Comparison of ENCODE assay signal across 20 cellular contexts in genomic region chr2:122056853-122057252, GRCh38.
DNase-seq lines count a peak whose midpoint lies in the region; ATAC-seq, FAIRE-seq and TF ChIP-seq lines count a peak whose summit lies in the region.
"Had no signal": no experiment of that assay in that cellular context is flagged by ENCODE, and none has a peak within 500 bp of the region (broad histone marks: within the 10 kb centered on the region; RNA-seq: fewer than 3 reads in every experiment).

No MANE protein-coding gene starts in this region.

- no peaks in the 10 kb centered on the region for H3K27me3 Mint-ChIP-seq in astrocyte (ENCODE audit: low read depth, unreplicated experiment)
- H3K27me3 Mint-ChIP-seq: CD4-positive, CD25-positive, alpha-beta regulatory T cell had no signal

- CTCF ChIA-PET in HepG2 (lab: Yijun Ruan, JAX; ENCODE audit: low intra/inter-chr PET ratio, low total read pairs) = no interaction called here

- TF ChIP-seq EP300 in HepG2 (IDR thresholded peaks at IDR 0.05; ENCODE audit: low read depth in 2 of 2, low read length in 2 of 2) (no peak), HepG2 (CRISPR knock-in tag; IDR thresholded peaks at IDR 0.05; ENCODE audit: borderline replicate concordance) (no peak), tibial nerve (IDR thresholded peaks at IDR 0.05) (no peak)

- TF ChIP-seq CTCF in astrocyte (IDR thresholded peaks at IDR 0.05; ENCODE audit: insufficient read depth, low read depth, low read length) (no peak), HepG2 (CRISPR knock-in tag; IDR thresholded peaks at IDR 0.05) (no peak), tibial nerve (IDR thresholded peaks at IDR 0.05) (no peak)

- in situ Hi-C loops in HepG2 (cut with HindIII; ENCODE audit: extremely low pct_ligation_motif_present, low pct_unique_long_range_greater_than_20kb) = no loop called here

- no peaks in the 10 kb centered on the region for H3K9me3 ChIP-seq in astrocyte (ENCODE audit: insufficient read depth, low read depth, low read length)
- no peaks in the 10 kb centered on the region for H3K9me3 ChIP-seq in HepG2 (ENCODE audit: low read length)
- no peaks in the 10 kb centered on the region for H3K9me3 ChIP-seq in tibial nerve
- H3K9me3 ChIP-seq: HAP-1 had no signal

- peak; percentile 46; the same call in 1 of the 3 replicates for ATAC-seq in HepG2
- ATAC-seq: GM12878 had no signal

- BruUV-seq in HepG2 (replicated peaks; lab: Mats Ljungman, UMichigan) = no TSS peak

- H3K27me3 ChIP-seq in astrocyte (ENCODE audit: insufficient read depth, low read length) (no peaks in the 10 kb centered on the region), HepG2 (ENCODE audit: control insufficient read depth in 1 of 2, insufficient read depth in 2 of 2, low read length in 2 of 2) (no peaks in the 10 kb centered on the region), tibial nerve (no peaks in the 10 kb centered on the region)
- H3K27me3 ChIP-seq: BLaER1 treated with 17β-estradiol and CSF1 and Interleukin-3, amounts not matched to agents 10 nM and 100 nM had no signal

- no peaks in the 10 kb centered on the region for H3K79me2 ChIP-seq in astrocyte (ENCODE audit: insufficient read depth, low read length)
- H3K79me2 ChIP-seq in HepG2 (ENCODE audit: insufficient read depth, low read length) = no peaks in the 10 kb centered on the region

- H3K4me3 Mint-ChIP-seq in astrocyte (ENCODE audit: unreplicated experiment) = no peak overlapping the region
- H3K4me3 Mint-ChIP-seq: CD4-positive, CD25-positive, alpha-beta regulatory T cell; HFFc6 had no signal

- H3K36me3 ChIP-seq in astrocyte (ENCODE audit: insufficient read depth, low read length) (no peaks in the 10 kb centered on the region), HepG2 (replicated peaks in 1 of 2; ENCODE audit: control insufficient read depth in 1 of 2, insufficient read depth in 2 of 2, low read length in 2 of 2) (no peaks in the 10 kb centered on the region), tibial nerve (no peaks in the 10 kb centered on the region)
- H3K36me3 ChIP-seq: BLaER1 treated with 17β-estradiol and CSF1 and Interleukin-3, amounts not matched to agents 10 nM and 100 nM; HAP-1 had no signal

- H4K20me1 ChIP-seq in astrocyte (ENCODE audit: insufficient read depth, low read length) = no peaks in the 10 kb centered on the region
- no peaks in the 10 kb centered on the region for H4K20me1 ChIP-seq in HepG2 (ENCODE audit: insufficient read depth, low read length)
- H4K20me1 ChIP-seq: BLaER1 treated with 17β-estradiol and CSF1 and Interleukin-3, amounts not matched to agents 10 nM and 100 nM had no signal

- POLR2A ChIA-PET in HepG2 (lab: Yijun Ruan, JAX) = no interaction called here

- no peak overlapping the region for H3K9ac ChIP-seq in astrocyte (ENCODE audit: low read length)
- no peak overlapping the region for H3K9ac ChIP-seq in HepG2 (ENCODE audit: insufficient read depth, low read depth, low read length)
- H3K9ac ChIP-seq: BLaER1 treated with 17β-estradiol and CSF1 and Interleukin-3, amounts not matched to agents 10 nM and 100 nM had no signal

- 0% methylated on average over 2 of the region's 2 CpGs for WGBS in HepG2 (ENCODE audit: low lambda C conversion rate)
- 91 to 92% methylated on average over 2 of the region's 2 CpGs for WGBS in tibial nerve, 2 donors

- no peak overlapping the region for H3K4me2 ChIP-seq in astrocyte (ENCODE audit: low read length)
- H3K4me2 ChIP-seq in HepG2 (ENCODE audit: low read depth, low read length) = no peak overlapping the region

- TF ChIP-seq RAD21 in HepG2 (CRISPR knock-in tag; IDR thresholded peaks at IDR 0.05) = no peak

- no peak for TF ChIP-seq POLR2A in HepG2 (IDR thresholded peaks at IDR 0.05; ENCODE audit: insufficient read depth in 1 of 2, low read depth in 2 of 2, low read length in 2 of 2)
- TF ChIP-seq POLR2A in tibial nerve (IDR thresholded peaks at IDR 0.05) = no peak

- H3K4me1 ChIP-seq in astrocyte (ENCODE audit: insufficient read depth, low read length) (no peaks in the 10 kb centered on the region), HepG2 (ENCODE audit: insufficient read depth, low read length) (0 out of 2 replicates have a peak, but pooled peaks cover 7% of the 10 kb centered on the region), tibial nerve (no peaks in the 10 kb centered on the region)
- H3K4me1 ChIP-seq: HAP-1 had no signal

- H2AFZ ChIP-seq in astrocyte (ENCODE audit: low read depth, low read length) (no peak overlapping the region), HepG2 (ENCODE audit: low read length) (no peak overlapping the region)

- intact Hi-C loops in HepG2 (cut with micrococcal nuclease; ENCODE audit: unreplicated experiment) = no loop called here

- peak; percentile 30 for DNase-seq in NCI-H82 (lab: John Stamatoyannopoulos, UW)
- DNase-seq in NCI-H82 treated with DMSO at 0.1 percent for 48 hours (lab: John Stamatoyannopoulos, UW; ENCODE audit: unreplicated experiment) = no peak
- DNase-seq in astrocyte (ENCODE audit: low read depth) = peak; percentile 36
- peak; percentile 16 for DNase-seq in HepG2 (ENCODE audit: low spot score)
- DNase-seq in mucosa of gallbladder (ENCODE audit: low spot score) = no peak
- DNase-seq in NOMO-1 treated with DMSO at 0.1 percent for 48 hours (lab: John Stamatoyannopoulos, UW; ENCODE audit: unreplicated experiment) = no peak
- no peak for DNase-seq in tibial nerve (ENCODE audit: low spot score in 2 of 2)
- DNase-seq: 8988T; ACHN; CD4-positive, CD25-positive, alpha-beta regulatory T cell; DMS79; HFFc6; IMR-90; KBM-7 had no signal

- H3K27ac Mint-ChIP-seq in astrocyte (ENCODE audit: unreplicated experiment) = no peak overlapping the region
- H3K27ac Mint-ChIP-seq: CD4-positive, CD25-positive, alpha-beta regulatory T cell; HFFc6 had no signal

- no peaks in the 10 kb centered on the region for H3K36me3 Mint-ChIP-seq in astrocyte (ENCODE audit: low read depth, unreplicated experiment)
- H3K36me3 Mint-ChIP-seq: CD4-positive, CD25-positive, alpha-beta regulatory T cell had no signal

- no peak overlapping the region for H3K27ac ChIP-seq in astrocyte (ENCODE audit: low read depth, low read length)
- H3K27ac ChIP-seq in HepG2 (ENCODE audit: extremely low read length, insufficient read depth, low read length) = no peak overlapping the region
- no peak overlapping the region for H3K27ac ChIP-seq in tibial nerve
- H3K27ac ChIP-seq: HL-60 had no signal

- H3K9me3 Mint-ChIP-seq in astrocyte (ENCODE audit: unreplicated experiment) = peaks cover 7% of the 10 kb centered on the region
- H3K9me3 Mint-ChIP-seq: CD4-positive, CD25-positive, alpha-beta regulatory T cell had no signal

- peaks cover 4% of the 10 kb centered on the region for H3K4me1 Mint-ChIP-seq in astrocyte (ENCODE audit: low read depth, unreplicated experiment)
- H3K4me1 Mint-ChIP-seq: CD4-positive, CD25-positive, alpha-beta regulatory T cell had no signal

- no peak overlapping the region for H3K4me3 ChIP-seq in astrocyte (ENCODE audit: insufficient read depth, low read depth, low read length)
- no peak overlapping the region for H3K4me3 ChIP-seq in HepG2 (replicated peaks in 1 of 3; ENCODE audit: insufficient read depth in 1 of 3, low read depth in 2 of 3, low read length in 3 of 3)
- H3K4me3 ChIP-seq in tibial nerve = no peak overlapping the region
- H3K4me3 ChIP-seq: BLaER1 treated with 17β-estradiol and CSF1 and Interleukin-3, amounts not matched to agents 10 nM and 100 nM; GM12878; HAP-1 had no signal

- FAIRE-seq in astrocyte (lab: Jason Lieb, UNC) = no peak
- no peak for FAIRE-seq in HepG2 (lab: Jason Lieb, UNC)
- FAIRE-seq: GM12878, GM18507, H1 had no signal

TF ChIP-seq in HepG2, 621 proteins besides CTCF, POLR2A, EP300 and RAD21:
- 0 out of 2 replicates have a peak, but pooled peaks have one; percentile 19 for TF ChIP-seq CEBPB (IDR thresholded peaks at IDR 0.05; ENCODE audit: borderline replicate concordance, low read depth, low read length)
- no peak for TF ChIP-seq ZNF773 (CRISPR knock-in tag; IDR thresholded peaks at IDR 0.05; ENCODE audit: borderline replicate concordance)
- TF ChIP-seq, protein P1, sequence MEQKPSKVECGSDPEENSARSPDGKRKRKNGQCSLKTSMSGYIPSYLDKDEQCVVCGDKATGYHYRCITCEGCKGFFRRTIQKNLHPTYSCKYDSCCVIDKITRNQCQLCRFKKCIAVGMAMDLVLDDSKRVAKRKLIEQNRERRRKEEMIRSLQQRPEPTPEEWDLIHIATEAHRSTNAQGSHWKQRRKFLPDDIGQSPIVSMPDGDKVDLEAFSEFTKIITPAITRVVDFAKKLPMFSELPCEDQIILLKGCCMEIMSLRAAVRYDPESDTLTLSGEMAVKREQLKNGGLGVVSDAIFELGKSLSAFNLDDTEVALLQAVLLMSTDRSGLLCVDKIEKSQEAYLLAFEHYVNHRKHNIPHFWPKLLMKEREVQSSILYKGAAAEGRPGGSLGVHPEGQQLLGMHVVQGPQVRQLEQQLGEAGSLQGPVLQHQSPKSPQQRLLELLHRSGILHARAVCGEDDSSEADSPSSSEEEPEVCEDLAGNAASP (CRISPR knock-in tag; IDR thresholded peaks at IDR 0.05; ENCODE audit: borderline replicate concordance) = no peak
TF ChIP-seq in HepG2: peak in this region for 1.

Comparison
In these comparisons a context has a peak if more than half of its experiments do, and no peak if none do; other contexts are left out.
1. DNase-seq: peak in NCI-H82 (single experiment), astrocyte (single experiment) and HepG2 (single experiment); none in NCI-H82 treated with DMSO at 0.1 percent for 48 hours (single experiment), mucosa of gallbladder (single experiment), NOMO-1 treated with DMSO at 0.1 percent for 48 hours (single experiment) and tibial nerve (0 of 2).